Comparison of ENCODE assay signal across 8 cellular contexts in genomic region chr13:26221721-26222522, GRCh38. TPM values are rescaled to one million over a fixed set of nuclear protein-coding genes. Genes with fewer than 3 reads are reported as not detected.
DNase-seq lines count a peak whose midpoint lies in the region; ATAC-seq, FAIRE-seq and TF ChIP-seq lines count a peak whose summit lies in the region.

RNF6 (minus strand) TSS chr13:26222314; CDS start chr13:26219649, 2,665 bp downstream.

- no peaks in the 10 kb centered on the region for H3K9me3 Mint-ChIP-seq in natural killer cell

- peaks cover 35% of the 10 kb centered on the region for H4K20me1 ChIP-seq in Loucy (ENCODE audit: insufficient read depth, low read length, poor library complexity, severe bottlenecking)

- H3K4me3 ChIP-seq in Loucy (ENCODE audit: low read length, poor library complexity, severe bottlenecking): peak within 1 kb of the TSS; percentile 93

- TF ChIP-seq POLR2A in H54 (IDR thresholded peaks at IDR 0.05; ENCODE audit: low read depth, low read length): peak; percentile 61
- peak; percentile 70 for TF ChIP-seq POLR2A in Raji (IDR thresholded peaks at IDR 0.05; ENCODE audit: insufficient read depth, low read depth, low read length)

- H3K4me2 ChIP-seq in Loucy (ENCODE audit: low read depth, low read length, poor library complexity, severe bottlenecking): peak within 1 kb of the TSS; percentile 90

- H3K27me3 ChIP-seq in Loucy (ENCODE audit: insufficient read depth, low read length, poor library complexity, severe bottlenecking): peaks cover 4% of the 10 kb centered on the region

- peaks cover 7% of the 10 kb centered on the region for H3K36me3 Mint-ChIP-seq in natural killer cell

- H3K79me2 ChIP-seq in Loucy (ENCODE audit: insufficient read depth, low read length): peaks cover 36% of the 10 kb centered on the region

- peak within 1 kb of the TSS; percentile 94 for H3K9ac ChIP-seq in Loucy (ENCODE audit: low read depth, low read length, poor library complexity, severe bottlenecking)

- no peaks in the 10 kb centered on the region for H3K9me2 ChIP-seq in Loucy (replicated peaks; ENCODE audit: low read depth, low read length)

- peak; percentile 83 for FAIRE-seq in H54 (lab: Jason Lieb, UNC)

- no peaks in the 10 kb centered on the region for H3F3A ChIP-seq in Loucy (ENCODE audit: low read depth)

- peak within 1 kb of the TSS; percentile 93 for H2AFZ ChIP-seq in Loucy (ENCODE audit: low read length)

- H3K4me1 ChIP-seq in Loucy (ENCODE audit: insufficient read depth, low read length, poor library complexity, severe bottlenecking): peaks cover 40% of the 10 kb centered on the region

- no peak for TF ChIP-seq CTCF in Loucy (conservative IDR thresholded peaks at IDR 0.05; ENCODE audit: low read length)
- no peak for TF ChIP-seq CTCF in natural killer cell (IDR thresholded peaks at IDR 0.05)

- H3K4me3 Mint-ChIP-seq in natural killer cell: peak within 1 kb of the TSS; percentile 92

- peaks cover 27% of the 10 kb centered on the region for H3K36me3 ChIP-seq in Loucy (ENCODE audit: insufficient read depth, low read length)

- DNase-seq in ELF-1 (ENCODE audit: low read depth, low spot score) (peak; percentile 99), H54 (ENCODE audit: insufficient read length, low spot score) (peak; percentile 70), fibroblast of peridontal ligament (ENCODE audit: extremely low read depth) (peak; percentile 99), natural killer cell (peak; percentile 87)
- DNase-seq in activated T-helper 9 cell treated with anti-CD3 and anti-CD28 coated beads, Interleukin-2, amount 50 U/mL, for 16 hours (ENCODE audit: low read depth): peak; percentile 74
- peak; percentile 84 for DNase-seq in stimulated activated naive CD4-positive, alpha-beta T cell treated with Interleukin-2 at 50 U/mL for 16 hours (lab: John Stamatoyannopoulos, UW)

- H3K9me3 ChIP-seq in Loucy (ENCODE audit: insufficient read depth, low read depth, low read length): no peaks in the 10 kb centered on the region

- peaks cover 37 to 43% of the 10 kb centered on the region in 2 donors for H3K4me1 Mint-ChIP-seq in natural killer cell

- ATAC-seq in natural killer cell: peak; percentile 91 to 97 (median 93)

- H3K27ac Mint-ChIP-seq in natural killer cell: peak within 1 kb of the TSS; percentile 95 to 98

- H3K27me3 Mint-ChIP-seq in natural killer cell (ENCODE audit: low read depth in 2 of 2): peaks cover 3 to 10% of the 10 kb centered on the region in 2 donors

- intact Hi-C loops in natural killer cell (cut with micrococcal nuclease): loop anchor here (1.0 kb wide), 2 partner anchors 32 to 36 kb away; partner anchors contain the start of gene CDK8

RNA-seq across cellular contexts. Expression of gene RNF6, which starts in this region (rescaled TPM):
- total RNA-seq in natural killer cell: 10 to 100 TPM; 49.8 to 62.3 (median 52.6) TPM

Comparison
In these comparisons a context has a peak if more than half of its experiments do, and no peak if none do; other contexts are left out.
1. Peak in every context shown above with its lines: DNase-seq, ATAC-seq and H3K4me3 ChIP-seq.